Comparison of ENCODE assay signal across 38 cellular contexts in genomic region chrX:17917945-17918577, GRCh38. TPM values are rescaled to one million over a fixed set of nuclear protein-coding genes. Genes with fewer than 3 reads are reported as not detected.
"Had no signal": no experiment of that assay in that cellular context is flagged by ENCODE, and none has a peak within 500 bp of the region (broad histone marks: within the 10 kb centered on the region; RNA-seq: fewer than 3 reads in every experiment).

No MANE protein-coding gene starts in this region.

- H3K36me3 Mint-ChIP-seq: activated CD4-positive, alpha-beta memory T cell treated with anti-CD3 and anti-CD28 coated beads for 36 hours; activated naive CD4-positive, alpha-beta T cell treated with anti-CD3 and anti-CD28 coated beads, Interleukin-2, amount 50 U/mL, for 72 hours; activated naive CD8-positive, alpha-beta T cell treated with anti-CD3 and anti-CD28 coated beads for 36 hours had no signal

- FAIRE-seq: astrocyte, TTC549 had no signal

- H3K4me1 Mint-ChIP-seq: activated B cell treated with CpG ODN at 0.5 μM for 24 hours; activated CD4-positive, alpha-beta T cell treated with anti-CD3 and anti-CD28 coated beads, Interleukin-2, amount 10 ng/mL, durations not matched to agents 24 days and 14 days; activated naive CD8-positive, alpha-beta T cell treated with anti-CD3 and anti-CD28 coated beads for 36 hours; activated T-helper 17 cell treated with anti-CD3 and anti-CD28 coated beads, Interleukin-2, amount 50 U/mL, for 72 hours had no signal

- H3K4me3 Mint-ChIP-seq: activated B cell treated with CpG ODN at 0.5 μM for 24 hours; activated CD4-positive, alpha-beta memory T cell treated with anti-CD3 and anti-CD28 coated beads for 36 hours; activated CD4-positive, alpha-beta T cell treated with anti-CD3 and anti-CD28 coated beads, Interleukin-2, amount 10 ng/mL, durations not matched to agents 24 days and 14 days; activated CD8-positive, alpha-beta T cell treated with anti-CD3 and anti-CD28 coated beads for 36 hours; activated naive CD4-positive, alpha-beta T cell treated with anti-CD3 and anti-CD28 coated beads for 36 hours; activated naive CD8-positive, alpha-beta T cell treated with anti-CD3 and anti-CD28 coated beads for 36 hours; activated T-cell treated with anti-CD3 and anti-CD28 coated beads, Interleukin-2, amount 50 U/mL, for 4 hours; activated T-cell treated with anti-CD3 and anti-CD28 coated beads, Interleukin-2, amount 50 U/mL, for 72 hours; activated T-helper 1 cell treated with anti-CD3 and anti-CD28 coated beads, Interleukin-12 subunit alpha, Interleukin-12 subunit beta, Interleukin-2, Interleukin-4 antibody, amounts not matched to agents 30 ng/mL and 10 ng/mL and 1 ng/mL, durations not matched to agents 14 hours and 24 hours and 36 hours; activated T-helper 17 cell treated with anti-CD3 and anti-CD28 coated beads, Interleukin-2, amount 50 U/mL, for 72 hours; T-helper 1 cell treated with Interleukin-12 subunit alpha and Interleukin-12 subunit beta and Interleukin-4 antibody, amounts not matched to agents 30 μg/mL and 1 μg/mL, for 36 hours; T-helper 2 cell treated with Interferon-gamma antibody and Interleukin-4, amounts not matched to agents 5 μg/mL and 100 μg/mL, for 36 hours had no signal

- H3K36me3 ChIP-seq: adrenal gland, brain microvascular endothelial cell, breast epithelium had no signal

- H3K4me3 ChIP-seq: adrenal gland, body of pancreas, breast epithelium had no signal

- DNase-seq: activated B cell treated with CpG ODN at 0.5 μM for 24 hours; activated CD4-positive, alpha-beta memory T cell treated with anti-CD3 and anti-CD28 coated beads for 36 hours; activated CD4-positive, alpha-beta T cell treated with anti-CD3 and anti-CD28 coated beads for 4 hours; activated CD4-positive, alpha-beta T cell treated with anti-CD3 and anti-CD28 coated beads, Interleukin-2, amount 10 ng/mL, durations not matched to agents 24 days and 14 days; activated CD4-positive, alpha-beta T cell treated with anti-CD3 and anti-CD28 coated beads, Interleukin-2, amount 50 U/mL, for 1 hour; activated CD4-positive, alpha-beta T cell treated with anti-CD3 and anti-CD28 coated beads, Interleukin-2, amount 50 U/mL, for 4 hours; activated CD4-positive, CD25-positive, alpha-beta regulatory T cell treated with anti-CD3 and anti-CD28 coated beads, Interleukin-2, amount 50 U/mL, for 72 hours; activated CD8-positive, alpha-beta memory T cell treated with anti-CD3 and anti-CD28 coated beads, Interleukin-2, amount 50 U/mL, for 4 hours; activated CD8-positive, alpha-beta T cell treated with anti-CD3 and anti-CD28 coated beads for 36 hours; activated effector memory CD4-positive, alpha-beta T cell treated with anti-CD3 and anti-CD28 coated beads, Interleukin-2, amount 50 U/mL, for 16 hours; activated gamma-delta T cell treated with Interleukin-2 at 50 U/mL for 16 hours; activated naive CD4-positive, alpha-beta T cell; activated naive CD4-positive, alpha-beta T cell treated with anti-CD3 and anti-CD28 coated beads for 36 hours; activated naive CD4-positive, alpha-beta T cell treated with anti-CD3 and anti-CD28 coated beads, Interleukin-2, amount 50 U/mL, for 16 hours; activated naive CD8-positive, alpha-beta T cell treated with anti-CD3 and anti-CD28 coated beads for 36 hours; activated T-cell treated with anti-CD3 and anti-CD28 coated beads for 4 hours; activated T-cell treated with anti-CD3 and anti-CD28 coated beads, Interleukin-2, amount 50 U/mL, for 1 hour; activated T-cell treated with anti-CD3 and anti-CD28 coated beads, Interleukin-2, amount 50 U/mL, for 4 hours; activated T-cell treated with anti-CD3 and anti-CD28 coated beads, Interleukin-2, amount 50 U/mL, for 72 hours; adrenal gland; amniotic stem cell; aorta; body of pancreas; brain microvascular endothelial cell; central memory CD4-positive, alpha-beta T cell; SW 1271; T-helper 1 cell; T-helper 2 cell; T-helper 9 cell had no signal

- H3K9me3 ChIP-seq: adrenal gland, body of pancreas, breast epithelium had no signal

- H3K27ac ChIP-seq: adrenal gland, body of pancreas, brain microvascular endothelial cell, breast epithelium, VCaP had no signal

- H3K4me1 ChIP-seq: adrenal gland, body of pancreas, breast epithelium had no signal

- ATAC-seq: activated CD8-positive, alpha-beta T cell treated with anti-CD3 and anti-CD28 coated beads for 36 hours; activated naive CD4-positive, alpha-beta T cell treated with anti-CD3 and anti-CD28 coated beads, Interleukin-2, amount 50 U/mL, for 72 hours; activated T-cell treated with anti-CD3 and anti-CD28 coated beads, Interleukin-2, amount 50 U/mL, for 4 hours; activated T-cell treated with anti-CD3 and anti-CD28 coated beads, Interleukin-2, amount 50 U/mL, for 72 hours; activated T-helper 17 cell treated with anti-CD3 and anti-CD28 coated beads, Interleukin-2, amount 50 U/mL, for 72 hours; body of pancreas had no signal

- H3K27me3 Mint-ChIP-seq: activated B cell treated with CpG ODN at 0.5 μM for 24 hours; activated CD4-positive, alpha-beta memory T cell treated with anti-CD3 and anti-CD28 coated beads for 36 hours; activated CD4-positive, alpha-beta T cell treated with anti-CD3 and anti-CD28 coated beads, Interleukin-2, amount 10 ng/mL, durations not matched to agents 24 days and 14 days; activated naive CD8-positive, alpha-beta T cell treated with anti-CD3 and anti-CD28 coated beads for 36 hours; activated T-helper 17 cell treated with anti-CD3 and anti-CD28 coated beads, Interleukin-2, amount 50 U/mL, for 72 hours had no signal

- H3K27me3 ChIP-seq: body of pancreas, brain microvascular endothelial cell had no signal

- H3K9me3 Mint-ChIP-seq: activated B cell treated with CpG ODN at 0.5 μM for 24 hours; activated CD4-positive, alpha-beta memory T cell treated with anti-CD3 and anti-CD28 coated beads for 36 hours; activated CD4-positive, alpha-beta T cell treated with anti-CD3 and anti-CD28 coated beads, Interleukin-2, amount 10 ng/mL, durations not matched to agents 24 days and 14 days; activated CD8-positive, alpha-beta T cell treated with anti-CD3 and anti-CD28 coated beads for 36 hours; activated naive CD4-positive, alpha-beta T cell treated with anti-CD3 and anti-CD28 coated beads for 36 hours; activated naive CD4-positive, alpha-beta T cell treated with anti-CD3 and anti-CD28 coated beads, Interleukin-2, amount 50 U/mL, for 72 hours; activated naive CD8-positive, alpha-beta T cell treated with anti-CD3 and anti-CD28 coated beads for 36 hours; activated T-cell treated with anti-CD3 and anti-CD28 coated beads, Interleukin-2, amount 50 U/mL, for 4 hours; activated T-cell treated with anti-CD3 and anti-CD28 coated beads, Interleukin-2, amount 50 U/mL, for 72 hours; activated T-helper 1 cell treated with anti-CD3 and anti-CD28 coated beads, Interleukin-12 subunit alpha, Interleukin-12 subunit beta, Interleukin-2, Interleukin-4 antibody, amounts not matched to agents 30 ng/mL and 10 ng/mL and 1 ng/mL, durations not matched to agents 14 hours and 24 hours and 36 hours; activated T-helper 17 cell treated with anti-CD3 and anti-CD28 coated beads, Interleukin-2, amount 50 U/mL, for 72 hours; T-helper 1 cell treated with Interleukin-12 subunit alpha and Interleukin-12 subunit beta and Interleukin-4 antibody, amounts not matched to agents 30 μg/mL and 1 μg/mL, for 36 hours; T-helper 2 cell treated with Interferon-gamma antibody and Interleukin-4, amounts not matched to agents 5 μg/mL and 100 μg/mL, for 36 hours had no signal

- H3K27ac Mint-ChIP-seq: activated B cell treated with CpG ODN at 0.5 μM for 24 hours; activated CD4-positive, alpha-beta memory T cell treated with anti-CD3 and anti-CD28 coated beads for 36 hours; activated CD4-positive, alpha-beta T cell treated with anti-CD3 and anti-CD28 coated beads, Interleukin-2, amount 10 ng/mL, durations not matched to agents 24 days and 14 days; activated CD8-positive, alpha-beta T cell treated with anti-CD3 and anti-CD28 coated beads for 36 hours; activated naive CD4-positive, alpha-beta T cell treated with anti-CD3 and anti-CD28 coated beads for 36 hours; activated naive CD4-positive, alpha-beta T cell treated with anti-CD3 and anti-CD28 coated beads, Interleukin-2, amount 50 U/mL, for 72 hours; activated naive CD8-positive, alpha-beta T cell treated with anti-CD3 and anti-CD28 coated beads for 36 hours; activated T-cell treated with anti-CD3 and anti-CD28 coated beads, Interleukin-2, amount 50 U/mL, for 72 hours; activated T-helper 1 cell treated with anti-CD3 and anti-CD28 coated beads, Interleukin-12 subunit alpha, Interleukin-12 subunit beta, Interleukin-2, Interleukin-4 antibody, amounts not matched to agents 30 ng/mL and 10 ng/mL and 1 ng/mL, durations not matched to agents 14 hours and 24 hours and 36 hours; activated T-helper 17 cell treated with anti-CD3 and anti-CD28 coated beads, Interleukin-2, amount 50 U/mL, for 72 hours; T-helper 1 cell treated with Interleukin-12 subunit alpha and Interleukin-12 subunit beta and Interleukin-4 antibody, amounts not matched to agents 30 μg/mL and 1 μg/mL, for 36 hours; T-helper 2 cell treated with Interferon-gamma antibody and Interleukin-4, amounts not matched to agents 5 μg/mL and 100 μg/mL, for 36 hours had no signal

RNA-seq across cellular contexts. Expression of gene RAI2, which starts 57.0 kb away (rescaled TPM):
- total RNA-seq: activated B cell treated with CpG ODN at 0.5 μM for 24 hours had no signal
